Comparison of ENCODE assay signal across 30 cellular contexts in the genomic region with DNA sequence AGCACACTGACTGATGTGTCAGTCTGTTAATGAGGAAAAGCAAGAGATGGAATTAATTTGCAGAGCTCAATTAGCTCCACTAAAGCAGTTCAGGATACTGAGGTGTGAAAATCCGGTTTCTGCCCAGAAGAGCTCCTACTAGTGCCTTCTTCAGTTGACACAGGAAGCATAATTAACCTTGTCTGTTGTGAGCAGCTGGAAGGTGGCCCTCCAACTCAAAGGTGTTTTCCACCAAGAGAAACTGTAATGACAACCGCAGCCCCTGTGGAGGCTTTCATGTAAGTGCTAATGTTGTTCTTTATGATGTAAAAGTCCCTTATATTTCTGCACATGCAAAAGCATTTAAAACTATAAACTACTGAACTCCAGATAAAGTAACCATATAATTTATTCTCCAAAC.
"Had no signal": no experiment of that assay in that cellular context is flagged by ENCODE, and none has a peak within 500 bp of the region (broad histone marks: within the 10 kb centered on the region; RNA-seq: fewer than 3 reads in every experiment).

No MANE protein-coding gene starts in this region.

- ATAC-seq: activated naive CD4-positive, alpha-beta T cell treated with anti-CD3 and anti-CD28 coated beads, Interleukin-2, amount 50 U/mL, for 72 hours; activated T-cell treated with anti-CD3 and anti-CD28 coated beads, Interleukin-2, amount 50 U/mL, for 72 hours; foreskin keratinocyte; gastrocnemius medialis; heart right ventricle had no signal

- H3K4me3 Mint-ChIP-seq: activated CD4-positive, alpha-beta memory T cell treated with anti-CD3 and anti-CD28 coated beads, Interleukin-2, amount 10 ng/mL, durations not matched to agents 7 days and 5 days; activated CD4-positive, alpha-beta T cell treated with anti-CD3 and anti-CD28 coated beads, Interleukin-2, amount 10 ng/mL, durations not matched to agents 7 days and 5 days; activated naive CD4-positive, alpha-beta T cell treated with anti-CD3 and anti-CD28 coated beads, Interleukin-2, amount 10 ng/mL, durations not matched to agents 7 days and 5 days; activated naive CD8-positive, alpha-beta T cell treated with anti-CD3 and anti-CD28 coated beads, Interleukin-2, amount 10 ng/mL, durations not matched to agents 7 days and 5 days; activated T-cell treated with anti-CD3 and anti-CD28 coated beads, Interleukin-2, amount 50 U/mL, for 24 hours; activated T-cell treated with anti-CD3 and anti-CD28 coated beads, Interleukin-2, amount 50 U/mL, for 72 hours; brain; dendritic cell treated with granulocyte-macrophage colony-stimulating factor and Interleukin-4, amounts not matched to agents 40 ng/mL and 50 ng/mL, for 4 days had no signal

- H3K36me3 ChIP-seq: breast epithelium, cardiac muscle cell, esophagus muscularis mucosa, gastrocnemius medialis, heart right ventricle had no signal

- DNase-seq: activated CD4-positive, alpha-beta memory T cell treated with anti-CD3 and anti-CD28 coated beads, Interleukin-2, amount 10 ng/mL, durations not matched to agents 7 days and 5 days; activated CD4-positive, alpha-beta T cell treated with anti-CD3 and anti-CD28 coated beads for 1 hour; activated CD4-positive, alpha-beta T cell treated with anti-CD3 and anti-CD28 coated beads for 4 hours; activated CD4-positive, alpha-beta T cell treated with anti-CD3 and anti-CD28 coated beads, Interleukin-2, amount 10 ng/mL, durations not matched to agents 7 days and 5 days; activated CD4-positive, alpha-beta T cell treated with anti-CD3 and anti-CD28 coated beads, Interleukin-2, amount 50 U/mL, for 4 hours; activated CD8-positive, alpha-beta memory T cell treated with anti-CD3 and anti-CD28 coated beads, Interleukin-2, amount 50 U/mL, for 48 hours; activated gamma-delta T cell; activated naive CD4-positive, alpha-beta T cell; activated naive CD4-positive, alpha-beta T cell treated with anti-CD3 and anti-CD28 coated beads, Interleukin-2, amount 10 ng/mL, durations not matched to agents 7 days and 5 days; activated naive CD8-positive, alpha-beta T cell treated with anti-CD3 and anti-CD28 coated beads, Interleukin-2, amount 10 ng/mL, durations not matched to agents 7 days and 5 days; activated T-cell treated with anti-CD3 and anti-CD28 coated beads for 4 hours; activated T-cell treated with anti-CD3 and anti-CD28 coated beads, Interleukin-2, amount 50 U/mL, for 24 hours; activated T-cell treated with anti-CD3 and anti-CD28 coated beads, Interleukin-2, amount 50 U/mL, for 72 hours; central memory CD4-positive, alpha-beta T cell; dorsolateral prefrontal cortex; effector memory CD4-positive, alpha-beta T cell; erythroblast; foreskin keratinocyte; gastrocnemius medialis; heart right ventricle; T-helper 2 cell had no signal

- H3K9me3 Mint-ChIP-seq: activated CD4-positive, alpha-beta memory T cell treated with anti-CD3 and anti-CD28 coated beads, Interleukin-2, amount 10 ng/mL, durations not matched to agents 7 days and 5 days; activated CD4-positive, alpha-beta T cell treated with anti-CD3 and anti-CD28 coated beads, Interleukin-2, amount 10 ng/mL, durations not matched to agents 7 days and 5 days; activated naive CD4-positive, alpha-beta T cell treated with anti-CD3 and anti-CD28 coated beads, Interleukin-2, amount 10 ng/mL, durations not matched to agents 7 days and 5 days; activated naive CD4-positive, alpha-beta T cell treated with anti-CD3 and anti-CD28 coated beads, Interleukin-2, amount 50 U/mL, for 72 hours; activated naive CD8-positive, alpha-beta T cell treated with anti-CD3 and anti-CD28 coated beads, Interleukin-2, amount 10 ng/mL, durations not matched to agents 7 days and 5 days; activated T-cell treated with anti-CD3 and anti-CD28 coated beads, Interleukin-2, amount 50 U/mL, for 24 hours; activated T-cell treated with anti-CD3 and anti-CD28 coated beads, Interleukin-2, amount 50 U/mL, for 72 hours; brain; dendritic cell treated with granulocyte-macrophage colony-stimulating factor and Interleukin-4, amounts not matched to agents 40 ng/mL and 50 ng/mL, for 4 days had no signal

- H3K27me3 Mint-ChIP-seq: activated CD4-positive, alpha-beta memory T cell treated with anti-CD3 and anti-CD28 coated beads, Interleukin-2, amount 10 ng/mL, durations not matched to agents 7 days and 5 days; activated CD4-positive, alpha-beta T cell treated with anti-CD3 and anti-CD28 coated beads, Interleukin-2, amount 10 ng/mL, durations not matched to agents 7 days and 5 days; activated naive CD4-positive, alpha-beta T cell treated with anti-CD3 and anti-CD28 coated beads, Interleukin-2, amount 10 ng/mL, durations not matched to agents 7 days and 5 days; activated naive CD8-positive, alpha-beta T cell treated with anti-CD3 and anti-CD28 coated beads, Interleukin-2, amount 10 ng/mL, durations not matched to agents 7 days and 5 days; activated T-cell treated with anti-CD3 and anti-CD28 coated beads, Interleukin-2, amount 50 U/mL, for 24 hours; brain; dendritic cell treated with granulocyte-macrophage colony-stimulating factor and Interleukin-4, amounts not matched to agents 40 ng/mL and 50 ng/mL, for 4 days had no signal

- H3K27ac Mint-ChIP-seq: activated CD4-positive, alpha-beta memory T cell treated with anti-CD3 and anti-CD28 coated beads, Interleukin-2, amount 10 ng/mL, durations not matched to agents 7 days and 5 days; activated CD4-positive, alpha-beta T cell treated with anti-CD3 and anti-CD28 coated beads, Interleukin-2, amount 10 ng/mL, durations not matched to agents 7 days and 5 days; activated naive CD4-positive, alpha-beta T cell treated with anti-CD3 and anti-CD28 coated beads, Interleukin-2, amount 10 ng/mL, durations not matched to agents 7 days and 5 days; activated naive CD8-positive, alpha-beta T cell treated with anti-CD3 and anti-CD28 coated beads, Interleukin-2, amount 10 ng/mL, durations not matched to agents 7 days and 5 days; activated T-cell treated with anti-CD3 and anti-CD28 coated beads, Interleukin-2, amount 50 U/mL, for 24 hours; activated T-cell treated with anti-CD3 and anti-CD28 coated beads, Interleukin-2, amount 50 U/mL, for 72 hours; dendritic cell treated with granulocyte-macrophage colony-stimulating factor and Interleukin-4, amounts not matched to agents 40 ng/mL and 50 ng/mL, for 4 days had no signal

- H3K9me3 ChIP-seq: ascending aorta, breast epithelium, esophagus muscularis mucosa, gastrocnemius medialis, heart right ventricle had no signal

- H3K27ac ChIP-seq: ascending aorta, cardiac muscle cell, coronary artery, dorsolateral prefrontal cortex, foreskin keratinocyte, gastrocnemius medialis, heart right ventricle, hepatocyte had no signal

- H3K4me1 Mint-ChIP-seq: activated CD4-positive, alpha-beta memory T cell treated with anti-CD3 and anti-CD28 coated beads, Interleukin-2, amount 10 ng/mL, durations not matched to agents 7 days and 5 days; activated CD4-positive, alpha-beta T cell treated with anti-CD3 and anti-CD28 coated beads, Interleukin-2, amount 10 ng/mL, durations not matched to agents 7 days and 5 days; activated naive CD4-positive, alpha-beta T cell treated with anti-CD3 and anti-CD28 coated beads, Interleukin-2, amount 10 ng/mL, durations not matched to agents 7 days and 5 days; activated naive CD8-positive, alpha-beta T cell treated with anti-CD3 and anti-CD28 coated beads, Interleukin-2, amount 10 ng/mL, durations not matched to agents 7 days and 5 days had no signal
